8 cellular contexts compared by ENCODE assay signal in the genomic region with DNA sequence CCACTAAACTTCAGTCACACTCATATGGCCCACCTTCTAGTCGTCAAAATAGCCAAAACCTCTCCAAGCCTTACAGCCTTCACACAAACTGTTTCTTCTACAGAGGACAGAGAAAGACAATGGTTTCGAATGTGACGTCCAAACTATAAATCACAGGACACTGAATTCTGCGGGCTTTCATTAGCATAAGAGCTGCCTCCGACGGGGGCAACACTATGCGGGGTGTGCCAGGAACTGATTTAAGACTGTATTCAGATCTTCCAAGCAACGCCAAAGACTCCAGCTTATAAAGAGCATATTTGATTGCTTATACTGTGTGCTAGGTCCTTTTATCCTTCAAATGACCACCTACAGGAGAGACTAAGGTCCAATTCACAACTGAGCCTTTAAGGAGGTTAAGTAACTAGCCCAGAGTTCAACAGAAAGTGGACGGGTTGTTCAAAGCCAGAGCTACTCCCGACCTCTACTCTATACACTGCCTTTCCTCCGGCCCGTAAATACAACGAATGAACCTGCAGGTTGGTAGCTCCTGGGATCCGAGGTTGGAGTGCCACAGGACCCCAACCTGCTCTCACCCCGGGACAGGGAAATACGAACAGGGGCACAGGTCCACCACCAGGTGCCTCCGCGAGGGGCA. TPM values are rescaled to one million over a fixed set of nuclear protein-coding genes. Genes with fewer than 3 reads are reported as not detected.
DNase-seq lines count a peak whose midpoint lies in the region; ATAC-seq, FAIRE-seq and TF ChIP-seq lines count a peak whose summit lies in the region.

No MANE protein-coding gene starts in this region.

- CTCF ChIA-PET in HepG2 (lab: Yijun Ruan, JAX; ENCODE audit: low intra/inter-chr PET ratio, low total read pairs): no interaction called here

- H3K9me3 ChIP-seq in MM.1S (replicated peaks; ENCODE audit: insufficient read depth, low read length): no peaks in the 10 kb centered on the region
- H3K9me3 ChIP-seq in HepG2 (ENCODE audit: low read length): no peaks in the 10 kb centered on the region
- no peaks in the 10 kb centered on the region for H3K9me3 ChIP-seq in tibial artery

- FAIRE-seq in HepG2 (lab: Jason Lieb, UNC): no peak

- H3K4me1 ChIP-seq in MM.1S (ENCODE audit: low read length) (peaks cover 6% of the 10 kb centered on the region; the same call in 1 of the 2 replicates), HepG2 (ENCODE audit: insufficient read depth, low read length) (peaks cover 22% of the 10 kb centered on the region), tibial artery (peaks cover 0 to 20% (median 12%) of the 10 kb centered on the region in 4 donors)

- no peak for DNase-seq in activated T-cell treated with anti-CD3 and anti-CD28 coated beads, Interleukin-2, amount 50 U/mL, for 4 hours
- DNase-seq in activated T-cell treated with anti-CD3 and anti-CD28 coated beads, Interleukin-2, amount 50 U/mL, for 1 hour: no peak
- DNase-seq in MM.1S (no peak), astrocyte of the cerebellum (ENCODE audit: low read depth) (no peak), HepG2 (ENCODE audit: low spot score) (peak; percentile 5), tibial artery (no peak), ureter (ENCODE audit: low spot score) (no peak)

- H3K9me2 ChIP-seq in MM.1S (replicated peaks; ENCODE audit: insufficient read depth, low read length): no peaks in the 10 kb centered on the region

- no peak for TF ChIP-seq EP300 in HepG2 (IDR thresholded peaks at IDR 0.05; ENCODE audit: low read depth in 2 of 2, low read length in 2 of 2)
- TF ChIP-seq EP300 in HepG2 (CRISPR knock-in tag; IDR thresholded peaks at IDR 0.05; ENCODE audit: borderline replicate concordance): no peak

- TF ChIP-seq RAD21 in HepG2 (CRISPR knock-in tag; IDR thresholded peaks at IDR 0.05): no peak

- intact Hi-C loops in HepG2 (cut with micrococcal nuclease; ENCODE audit: unreplicated experiment): no loop called here
- intact Hi-C loops in tibial artery (cut with DNase I; ENCODE audit: low total_unique reads): loop anchor here (5.0 kb wide), 1 partner anchor 79 kb away; a partner anchor contains a TSS

- TF ChIP-seq POLR2A in HepG2 (IDR thresholded peaks at IDR 0.05; ENCODE audit: insufficient read depth in 1 of 2, low read depth in 2 of 2, low read length in 2 of 2): no peak

- no peaks in the 10 kb centered on the region for H3K36me3 ChIP-seq in MM.1S (replicated peaks; ENCODE audit: insufficient read depth, low read length)
- no peaks in the 10 kb centered on the region for H3K36me3 ChIP-seq in HepG2 (replicated peaks in 1 of 2; ENCODE audit: control insufficient read depth in 1 of 2, insufficient read depth in 2 of 2, low read length in 2 of 2)
- no peaks in the 10 kb centered on the region for H3K36me3 ChIP-seq in tibial artery

- POLR2A ChIA-PET in HepG2 (lab: Yijun Ruan, JAX): interaction anchor here (0.9 to 2.2 kb wide), 6 partner anchors 8 to 419 kb away, joined by 3 to 27 read pairs (median 3); a partner anchor contains a TSS

- H3K9me3 Mint-ChIP-seq in activated T-cell treated with anti-CD3 and anti-CD28 coated beads, Interleukin-2, amount 50 U/mL, for 4 hours: no peaks in the 10 kb centered on the region

- BruUV-seq in HepG2 (replicated peaks; lab: Mats Ljungman, UMichigan): TSS peak; percentile 90

- H3K4me3 ChIP-seq in MM.1S (ENCODE audit: low read length) (peak overlapping the region; percentile 84), astrocyte of the cerebellum (ENCODE audit: low read depth, low read length) (peak overlapping the region; percentile 71), HepG2 (replicated peaks in 1 of 3; ENCODE audit: insufficient read depth in 1 of 3, low read depth in 2 of 3, low read length in 3 of 3) (peak overlapping the region; percentile 72 to 86 (median 83)), tibial artery (peak overlapping the region; percentile 73 to 84)

- H3K9ac ChIP-seq in MM.1S (ENCODE audit: low read length) (peak overlapping the region; percentile 61; the same call in 1 of the 2 replicates), HepG2 (ENCODE audit: insufficient read depth, low read depth, low read length) (peak overlapping the region; percentile 78)

- 2% methylated on average over 14 of the region's 18 CpGs for WGBS in HepG2 (ENCODE audit: low lambda C conversion rate)

- peak; percentile 42; the same call in 1 of the 2 replicates for TF ChIP-seq CTCF in MM.1S (IDR thresholded peaks at IDR 0.05; ENCODE audit: low read length)
- peak; percentile 43 for TF ChIP-seq CTCF in astrocyte of the cerebellum (IDR thresholded peaks at IDR 0.05; ENCODE audit: low read depth, low read length, missing control alignments)
- TF ChIP-seq CTCF in HepG2 (CRISPR knock-in tag; IDR thresholded peaks at IDR 0.05): no peak
- peak in 1 of 2 experiments; percentile 45 for TF ChIP-seq CTCF in tibial artery (IDR thresholded peaks at IDR 0.05)

- in situ Hi-C loops in astrocyte of the cerebellum (cut with HindIII; ENCODE audit: low sequenced_read_pairs) (no loop called here), HepG2 (cut with HindIII; ENCODE audit: extremely low pct_ligation_motif_present, low pct_unique_long_range_greater_than_20kb) (no loop called here)

- H3K4me2 ChIP-seq in MM.1S (ENCODE audit: low read depth, low read length) (peak overlapping the region; percentile 87), HepG2 (ENCODE audit: low read depth, low read length) (peak overlapping the region; percentile 97)

- H3K79me2 ChIP-seq in MM.1S (ENCODE audit: low read length) (peaks cover 12% of the 10 kb centered on the region), HepG2 (ENCODE audit: insufficient read depth, low read length) (peaks cover 17% of the 10 kb centered on the region)

- H4K20me1 ChIP-seq in MM.1S (ENCODE audit: insufficient read depth, low read length) (no peaks in the 10 kb centered on the region), HepG2 (ENCODE audit: insufficient read depth, low read length) (no peaks in the 10 kb centered on the region)

- H3K27ac ChIP-seq in MM.1S (ENCODE audit: low read length): peak overlapping the region; percentile 74; the same call in 1 of the 2 replicates
- peak overlapping the region; percentile 92 for H3K27ac ChIP-seq in HepG2 (ENCODE audit: extremely low read length, insufficient read depth, low read length)
- peak overlapping the region; percentile 86 to 87 for H3K27ac ChIP-seq in tibial artery

- H3K36me3 Mint-ChIP-seq in activated T-cell treated with anti-CD3 and anti-CD28 coated beads, Interleukin-2, amount 50 U/mL, for 4 hours (ENCODE audit: insufficient read depth): peaks cover 14% of the 10 kb centered on the region

- H3K27me3 ChIP-seq in MM.1S (replicated peaks; ENCODE audit: insufficient read depth, low read length): no peaks in the 10 kb centered on the region
- no peaks in the 10 kb centered on the region; a peak in 1 of 5 replicates for H3K27me3 ChIP-seq in HepG2 (ENCODE audit: control insufficient read depth in 1 of 2, insufficient read depth in 2 of 2, low read length in 2 of 2)
- H3K27me3 ChIP-seq in tibial artery: no peaks in the 10 kb centered on the region

- no peak for ATAC-seq in activated T-cell treated with anti-CD3 and anti-CD28 coated beads, Interleukin-2, amount 50 U/mL, for 4 hours
- ATAC-seq in HepG2: peak; percentile 4
- ATAC-seq in HG03097 (IDR thresholded peaks at IDR 0.05; ENCODE audit: low FRiP score, unreplicated experiment): no peak

- peaks cover 29% of the 10 kb centered on the region for H3K4me1 Mint-ChIP-seq in activated T-cell treated with anti-CD3 and anti-CD28 coated beads, Interleukin-2, amount 50 U/mL, for 4 hours (ENCODE audit: low read depth)

- no peaks in the 10 kb centered on the region for H3K27me3 Mint-ChIP-seq in activated T-cell treated with anti-CD3 and anti-CD28 coated beads, Interleukin-2, amount 50 U/mL, for 4 hours (ENCODE audit: low read depth)

- H2AFZ ChIP-seq in MM.1S (ENCODE audit: low read length) (peak overlapping the region; percentile 75), HepG2 (ENCODE audit: low read length) (peak overlapping the region; percentile 88)

- peak overlapping the region; percentile 90 for H3K4me3 Mint-ChIP-seq in activated T-cell treated with anti-CD3 and anti-CD28 coated beads, Interleukin-2, amount 50 U/mL, for 4 hours

- H3F3A ChIP-seq in MM.1S (ENCODE audit: insufficient read depth, low read length): 0 out of 2 replicates have a peak, but pooled peaks cover 3% of the 10 kb centered on the region

RNA-seq across cellular contexts. Expression of a gene that starts 0.6 kb away (rescaled TPM):
- 10 to 100 TPM in 2 of 3 donors, 1 to 10 TPM in 1; 9.5 to 13.3 (median 12.7) TPM for total RNA-seq in activated T-cell treated with anti-CD3 and anti-CD28 coated beads, Interleukin-2, amount 50 U/mL, for 4 hours
- total RNA-seq in HepG2 (2016; rRNA removed; fragmentation: Illumina TruSeq; extraction: Trizol) (5.0 and 7.4 TPM in 2 replicates), ureter (7.8 TPM)
- 10.4 and 10.5 TPM in 2 replicates for total RNA-seq in HepG2 (2016; cell fraction: cytosol; rRNA removed; fragmentation: Illumina TruSeq; extraction: Trizol; ENCODE audit: low read depth)
- 4.9 and 8.4 TPM in 2 replicates for total RNA-seq in HepG2 (2016; cell fraction: insoluble cytoplasmic fraction; rRNA removed; fragmentation: Illumina TruSeq; extraction: Trizol)
- total RNA-seq in HepG2 (2016; cell fraction: membrane; rRNA removed; fragmentation: Illumina TruSeq; extraction: Trizol): 6.0 and 6.4 TPM in 2 replicates
- 3.4 and 4.9 TPM in 2 replicates for total RNA-seq in HepG2 (2016; cell fraction: nucleus; rRNA removed; fragmentation: Illumina TruSeq; extraction: Trizol)
- polyA plus RNA-seq in HepG2 (2011; rRNA removed): 2.3 and 3.3 TPM in 2 replicates
- polyA plus RNA-seq in HepG2 (2011; cell fraction: cytosol; rRNA removed): 2.1 and 2.6 TPM in 2 replicates
- 1.1 and 1.7 TPM in 2 replicates for polyA plus RNA-seq in HepG2 (2011; cell fraction: nucleus; rRNA removed)
- 2.5 and 3.4 TPM in 2 replicates for polyA plus RNA-seq in HepG2 (2012)
- polyA plus RNA-seq in HepG2 (2016; cell fraction: cytosol; fragmentation: Illumina TruSeq; extraction: Trizol; ENCODE audit: low read depth): 0.43 and 0.51 TPM in 2 replicates
- polyA plus RNA-seq in HepG2 (2016; cell fraction: insoluble cytoplasmic fraction; fragmentation: Illumina TruSeq; extraction: Trizol; ENCODE audit: low read depth): 5.4 and 6.1 TPM in 2 replicates
- 0.57 and 0.84 TPM in 2 replicates for polyA plus RNA-seq in HepG2 (2016; cell fraction: membrane; fragmentation: Illumina TruSeq; extraction: Trizol; ENCODE audit: low read depth)
- polyA plus RNA-seq in HepG2 (2016; cell fraction: nucleus; fragmentation: Illumina TruSeq; extraction: Trizol; ENCODE audit: insufficient read depth, low read depth): 4.3 and 5.0 TPM in 2 replicates
- 5.1 and 6.6 TPM in 2 replicates for polyA minus RNA-seq in HepG2 (2011; rRNA and poly(A)+ RNA removed; ENCODE audit: low replicate concordance)
- 2.2 and 2.7 TPM in 2 replicates for polyA minus RNA-seq in HepG2 (2011; cell fraction: cytosol; rRNA and poly(A)+ RNA removed)
- polyA minus RNA-seq in HepG2 (2011; cell fraction: nucleus; rRNA and poly(A)+ RNA removed): 4.2 and 7.2 TPM in 2 replicates

RNA-seq across cellular contexts. Expression of a gene that starts 0.7 kb away (rescaled TPM):
- 10 to 100 TPM; 10.8 to 20.0 (median 17.1) TPM for total RNA-seq in activated T-cell treated with anti-CD3 and anti-CD28 coated beads, Interleukin-2, amount 50 U/mL, for 4 hours
- 19.4 and 27.4 TPM in 2 replicates for total RNA-seq in HepG2 (2016; rRNA removed; fragmentation: Illumina TruSeq; extraction: Trizol)
- total RNA-seq in HepG2 (2016; cell fraction: cytosol; rRNA removed; fragmentation: Illumina TruSeq; extraction: Trizol; ENCODE audit: low read depth): 10.3 and 11.7 TPM in 2 replicates
- 23.4 and 25.5 TPM in 2 replicates for total RNA-seq in HepG2 (2016; cell fraction: insoluble cytoplasmic fraction; rRNA removed; fragmentation: Illumina TruSeq; extraction: Trizol)
- 16.0 and 17.6 TPM in 2 replicates for total RNA-seq in HepG2 (2016; cell fraction: membrane; rRNA removed; fragmentation: Illumina TruSeq; extraction: Trizol)
- 13.5 and 14.7 TPM in 2 replicates for total RNA-seq in HepG2 (2016; cell fraction: nucleus; rRNA removed; fragmentation: Illumina TruSeq; extraction: Trizol)
- 14.6 and 23.2 TPM in 2 replicates for polyA plus RNA-seq in HepG2 (2011; rRNA removed)
- 21.5 and 25.4 TPM in 2 replicates for polyA plus RNA-seq in HepG2 (2011; cell fraction: cytosol; rRNA removed)
- polyA plus RNA-seq in HepG2 (2011; cell fraction: nucleus; rRNA removed): 10.4 and 12.7 TPM in 2 replicates
- polyA plus RNA-seq in HepG2 (2012): 13.8 and 15.5 TPM in 2 replicates
- 14.1 and 16.6 TPM in 2 replicates for polyA plus RNA-seq in HepG2 (2016; cell fraction: cytosol; fragmentation: Illumina TruSeq; extraction: Trizol; ENCODE audit: low read depth)
- polyA plus RNA-seq in HepG2 (2016; cell fraction: insoluble cytoplasmic fraction; fragmentation: Illumina TruSeq; extraction: Trizol; ENCODE audit: low read depth): 30.2 and 31.0 TPM in 2 replicates
- polyA plus RNA-seq in HepG2 (2016; cell fraction: membrane; fragmentation: Illumina TruSeq; extraction: Trizol; ENCODE audit: low read depth): 14.7 and 20.0 TPM in 2 replicates
- polyA plus RNA-seq in HepG2 (2016; cell fraction: nucleus; fragmentation: Illumina TruSeq; extraction: Trizol; ENCODE audit: insufficient read depth, low read depth): 15.0 and 25.9 TPM in 2 replicates
- 13.6 and 16.5 TPM in 2 replicates for polyA minus RNA-seq in HepG2 (2011; rRNA and poly(A)+ RNA removed; ENCODE audit: low replicate concordance)
- polyA minus RNA-seq in HepG2 (2011; cell fraction: cytosol; rRNA and poly(A)+ RNA removed): 8.0 and 8.6 TPM in 2 replicates
- 20.9 and 26.0 TPM in 2 replicates for polyA minus RNA-seq in HepG2 (2011; cell fraction: nucleus; rRNA and poly(A)+ RNA removed)
- 31.0 TPM for total RNA-seq in ureter
